Comparison of ENCODE assay signal across 35 cellular contexts in the genomic region with DNA sequence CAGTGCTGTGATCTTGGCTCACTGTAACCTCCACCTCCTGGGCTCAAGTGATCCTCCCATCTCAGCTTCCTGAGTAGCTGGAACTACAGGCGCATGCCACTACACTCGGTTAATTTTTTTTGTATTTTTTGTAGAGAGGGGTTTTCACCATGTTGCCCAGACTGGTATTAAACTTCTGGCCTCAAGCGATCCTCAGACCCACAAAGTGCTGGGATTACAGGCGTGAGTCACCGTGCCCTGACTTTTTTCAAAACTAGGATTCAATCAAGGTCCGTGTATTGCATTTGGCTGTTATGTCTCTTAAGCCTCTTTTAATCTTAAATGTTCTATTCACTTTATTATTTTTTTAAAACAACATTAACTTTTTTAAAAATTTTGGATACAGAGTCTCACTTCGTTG. TPM values are rescaled to one million over a fixed set of nuclear protein-coding genes. Genes with fewer than 3 reads are reported as not detected.
"Had no signal": no experiment of that assay in that cellular context is flagged by ENCODE, and none has a peak within 500 bp of the region (broad histone marks: within the 10 kb centered on the region; RNA-seq: fewer than 3 reads in every experiment).

No MANE protein-coding gene starts in this region.

- H3K4me3 Mint-ChIP-seq: activated B cell treated with CpG ODN at 0.5 μM for 24 hours; activated CD4-positive, alpha-beta memory T cell treated with anti-CD3 and anti-CD28 coated beads for 36 hours; activated naive CD8-positive, alpha-beta T cell treated with anti-CD3 and anti-CD28 coated beads for 36 hours; activated T-cell treated with anti-CD3 and anti-CD28 coated beads, Interleukin-2, amount 50 U/mL, for 4 hours; activated T-helper 1 cell treated with anti-CD3 and anti-CD28 coated beads, Interleukin-12 subunit alpha, Interleukin-12 subunit beta, Interleukin-2, Interleukin-4 antibody, amounts not matched to agents 30 ng/mL and 10 ng/mL and 1 ng/mL, durations not matched to agents 14 hours and 24 hours and 36 hours had no signal

- DNase-seq: activated B cell treated with CpG ODN at 0.5 μM for 24 hours; activated CD4-positive, alpha-beta memory T cell treated with anti-CD3 and anti-CD28 coated beads for 36 hours; activated CD4-positive, alpha-beta T cell treated with anti-CD3 and anti-CD28 coated beads for 4 hours; activated CD4-positive, alpha-beta T cell treated with anti-CD3 and anti-CD28 coated beads, Interleukin-2, amount 50 U/mL, for 1 hour; activated CD4-positive, CD25-positive, alpha-beta regulatory T cell treated with anti-CD3 and anti-CD28 coated beads, Interleukin-2, amount 50 U/mL, for 72 hours; activated CD8-positive, alpha-beta memory T cell treated with anti-CD3 and anti-CD28 coated beads, Interleukin-2, amount 50 U/mL, for 4 hours; activated naive CD4-positive, alpha-beta T cell; activated naive CD4-positive, alpha-beta T cell treated with anti-CD3 and anti-CD28 coated beads, Interleukin-2, amount 50 U/mL, for 16 hours; activated naive CD8-positive, alpha-beta T cell treated with anti-CD3 and anti-CD28 coated beads for 36 hours; activated T-cell treated with anti-CD3 and anti-CD28 coated beads for 4 hours; activated T-cell treated with anti-CD3 and anti-CD28 coated beads, Interleukin-2, amount 50 U/mL, for 4 hours; amygdala; NCI-H1092; NCI-H1436 treated with DMSO at 0.1 percent for 48 hours; NCI-H1694 treated with DMSO at 0.1 percent for 48 hours; NCI-H2029; NCI-H345; NCI-H524 treated with DMSO at 0.1 percent for 48 hours; PC-3; Peyer's patch; SIG-M5; SW 1271; T-helper 1 cell; T-helper 2 cell; T-helper 9 cell had no signal

- H3K27ac ChIP-seq: ascending aorta, KMS-11, Peyer's patch, RWPE1, VCaP had no signal

- H3K27ac Mint-ChIP-seq: activated B cell treated with CpG ODN at 0.5 μM for 24 hours; activated CD4-positive, alpha-beta memory T cell treated with anti-CD3 and anti-CD28 coated beads for 36 hours; activated naive CD8-positive, alpha-beta T cell treated with anti-CD3 and anti-CD28 coated beads for 36 hours; activated T-helper 1 cell treated with anti-CD3 and anti-CD28 coated beads, Interleukin-12 subunit alpha, Interleukin-12 subunit beta, Interleukin-2, Interleukin-4 antibody, amounts not matched to agents 30 ng/mL and 10 ng/mL and 1 ng/mL, durations not matched to agents 14 hours and 24 hours and 36 hours had no signal

- H3K36me3 Mint-ChIP-seq: activated CD4-positive, alpha-beta memory T cell treated with anti-CD3 and anti-CD28 coated beads for 36 hours; activated naive CD8-positive, alpha-beta T cell treated with anti-CD3 and anti-CD28 coated beads for 36 hours had no signal

- H3K4me3 ChIP-seq: ascending aorta, Peyer's patch had no signal

- H3K9me3 ChIP-seq: ascending aorta, Peyer's patch had no signal

- H3K27me3 ChIP-seq: ascending aorta, Peyer's patch had no signal

- H3K4me1 ChIP-seq: ascending aorta had no signal

- H3K9me3 Mint-ChIP-seq: activated B cell treated with CpG ODN at 0.5 μM for 24 hours; activated CD4-positive, alpha-beta memory T cell treated with anti-CD3 and anti-CD28 coated beads for 36 hours; activated naive CD8-positive, alpha-beta T cell treated with anti-CD3 and anti-CD28 coated beads for 36 hours; activated T-cell treated with anti-CD3 and anti-CD28 coated beads, Interleukin-2, amount 50 U/mL, for 4 hours; activated T-helper 1 cell treated with anti-CD3 and anti-CD28 coated beads, Interleukin-12 subunit alpha, Interleukin-12 subunit beta, Interleukin-2, Interleukin-4 antibody, amounts not matched to agents 30 ng/mL and 10 ng/mL and 1 ng/mL, durations not matched to agents 14 hours and 24 hours and 36 hours had no signal

- H3K36me3 ChIP-seq: ascending aorta, Peyer's patch had no signal

- ATAC-seq: activated T-cell treated with anti-CD3 and anti-CD28 coated beads, Interleukin-2, amount 50 U/mL, for 4 hours; PC-3; Right ventricle myocardium inferior had no signal

RNA-seq across cellular contexts. Expression of a gene that starts 4.3 kb away (rescaled TPM):
- total RNA-seq: ascending aorta, cardiac septum, LHCN-M2, NCI-H460, PC-3, Right ventricle myocardium inferior, SK-MEL-5 had no signal

RNA-seq across cellular contexts. Expression of a gene that starts 18.0 kb away (rescaled TPM):
- total RNA-seq: activated CD4-positive, alpha-beta memory T cell treated with anti-CD3 and anti-CD28 coated beads for 36 hours; activated T-helper 1 cell treated with anti-CD3 and anti-CD28 coated beads, Interleukin-12 subunit alpha, Interleukin-12 subunit beta, Interleukin-2, Interleukin-4 antibody, amounts not matched to agents 30 ng/mL and 10 ng/mL and 1 ng/mL, durations not matched to agents 14 hours and 24 hours and 36 hours; LHCN-M2; NCI-H460; PC-3 had no signal

RNA-seq across cellular contexts. Expression of a gene that starts 50.3 kb away (rescaled TPM):
- total RNA-seq: activated naive CD8-positive, alpha-beta T cell treated with anti-CD3 and anti-CD28 coated beads for 36 hours; ascending aorta; cardiac septum; LHCN-M2; NCI-H460; PC-3; Peyer's patch; Right ventricle myocardium inferior had no signal
